In genomic region chr2:154120706-154121105, GRCh38 we compare ENCODE assay signal across 7 cellular contexts.
"Had no signal": no experiment of that assay in that cellular context is flagged by ENCODE, and none has a peak within 500 bp of the region (broad histone marks: within the 10 kb centered on the region; RNA-seq: fewer than 3 reads in every experiment).

No MANE protein-coding gene starts in this region.

- DNase-seq: H9, HCEC 1CT, IMR-90, KG1 had no signal

- H3K4me3 ChIP-seq: GM23338, K562 had no signal

- H3K4me2 ChIP-seq: GM23338 had no signal

- H3K4me3 Mint-ChIP-seq: GM23338, H9 had no signal

- H3K4me1 Mint-ChIP-seq: GM23338 had no signal

- H2AFZ ChIP-seq: GM23338 had no signal

- H3K27ac ChIP-seq: HL-60 had no signal

- H3K27ac Mint-ChIP-seq: GM23338 had no signal
